In genomic region chr7:5634107-5634950, GRCh38 we compare ENCODE assay signal across 7 cellular contexts. TPM values are rescaled to one million over a fixed set of nuclear protein-coding genes. Genes with fewer than 3 reads are reported as not detected.
A peak's percentile ranks its signal among the peaks of the same experiment; 100 is the strongest.
DNase-seq lines count a peak whose midpoint lies in the region; ATAC-seq and TF ChIP-seq lines count a peak whose summit lies in the region.

No MANE protein-coding gene starts in this region.

- H3K27me3 ChIP-seq in brain microvascular endothelial cell (replicated peaks), result no peaks in the 10 kb centered on the region
- no peaks in the 10 kb centered on the region for H3K27me3 ChIP-seq in testis

- TF ChIP-seq POLR2A in testis (IDR thresholded peaks at IDR 0.05), result no peak

- H3K4me3 ChIP-seq in brain microvascular endothelial cell (ENCODE audit: low read depth, low read length) (no peak overlapping the region), testis (no peak overlapping the region)

- in situ Hi-C loops in brain microvascular endothelial cell (cut with HindIII; ENCODE audit: low pct_ligation_motif_present, low sequenced_read_pairs), result no loop called here

- TF ChIP-seq EP300 in Ishikawa (IDR thresholded peaks at IDR 0.05; ENCODE audit: borderline replicate concordance), result no peak

- H3K36me3 ChIP-seq in brain microvascular endothelial cell (replicated peaks), result peaks cover 11% of the 10 kb centered on the region
- H3K36me3 ChIP-seq in testis (ENCODE audit: low read depth, missing control alignments), result no peaks in the 10 kb centered on the region

- H3K27ac ChIP-seq in brain microvascular endothelial cell, result peak overlapping the region; percentile 72
- peak overlapping the region; percentile 10 to 69 for H3K27ac ChIP-seq in testis

- intact Hi-C loops in left colon (cut with DNase I, micrococcal nuclease), result no loop called here
- intact Hi-C loops in testis (cut with DNase I; ENCODE audit: low total_unique reads), result no loop called here

- no peaks in the 10 kb centered on the region for H3K9me3 ChIP-seq in testis

- TF ChIP-seq CTCF in brain microvascular endothelial cell (IDR thresholded peaks at IDR 0.05; ENCODE audit: low read depth, low read length, missing control alignments), result no peak
- TF ChIP-seq CTCF in testis (IDR thresholded peaks at IDR 0.05), result no peak

- peak; percentile 70 for ATAC-seq in left colon
- ATAC-seq in GM18517 (IDR thresholded peaks at IDR 0.05; ENCODE audit: unreplicated experiment), result no peak

- WGBS in testis, 2 donors, result 43 to 53% methylated on average over 11 to 12 of the region's 12 CpGs

- no peak for TF ChIP-seq RAD21 in Ishikawa (IDR thresholded peaks at IDR 0.05; ENCODE audit: low read depth)

- peaks cover 60% of the 10 kb centered on the region for H3K4me1 ChIP-seq in testis

- DNase-seq in brain microvascular endothelial cell, result peak; percentile 43
- DNase-seq in left colon, result peak; percentile 61 to 76
- peak; percentile 77 for DNase-seq in testis
- DNase-seq in T-helper 9 cell, result no peak
- no peak for DNase-seq in NOMO-1 (lab: John Stamatoyannopoulos, UW; ENCODE audit: unreplicated experiment in 2 of 2)

TF ChIP-seq in Ishikawa, 13 proteins besides CTCF, POLR2A, EP300 and RAD21:
- no peak for TF ChIP-seq FOXM1 (IDR thresholded peaks at IDR 0.05; ENCODE audit: borderline replicate concordance, low read depth)
- TF ChIP-seq TAF1 (IDR thresholded peaks at IDR 0.05; ENCODE audit: low read depth), result no peak
- peak; percentile 61; the same call in 1 of the 2 replicates for TF ChIP-seq MAX (IDR thresholded peaks at IDR 0.05)
- no peak; the same call in 1 of the 2 replicates for TF ChIP-seq ZBTB7A (IDR thresholded peaks at IDR 0.05; ENCODE audit: low read depth)
- TF ChIP-seq, protein P1, sequence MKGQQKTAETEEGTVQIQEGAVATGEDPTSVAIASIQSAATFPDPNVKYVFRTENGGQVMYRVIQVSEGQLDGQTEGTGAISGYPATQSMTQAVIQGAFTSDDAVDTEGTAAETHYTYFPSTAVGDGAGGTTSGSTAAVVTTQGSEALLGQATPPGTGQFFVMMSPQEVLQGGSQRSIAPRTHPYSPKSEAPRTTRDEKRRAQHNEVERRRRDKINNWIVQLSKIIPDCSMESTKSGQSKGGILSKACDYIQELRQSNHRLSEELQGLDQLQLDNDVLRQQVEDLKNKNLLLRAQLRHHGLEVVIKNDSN (IDR thresholded peaks at IDR 0.05), result peak; percentile 68
- no peak for TF ChIP-seq CEBPB (IDR thresholded peaks at IDR 0.05)
- TF ChIP-seq NFIC (IDR thresholded peaks at IDR 0.05), result no peak
TF ChIP-seq in Ishikawa: peak in this region for 2.

RNA-seq across cellular contexts. Expression of gene FSCN1, which starts 41.7 kb away (rescaled TPM):
- 10 to 100 TPM in 1 of 2 donors, 1 to 10 TPM in 1; 4.7 to 10.4 TPM for total RNA-seq in left colon
- 100 to 1,000 TPM; 210 to 293 TPM for total RNA-seq in testis
- 75.5 TPM for polyA plus RNA-seq in testis (ENCODE audit: insufficient read depth, low read depth, low replicate concordance)

Comparison
In these comparisons a context has a peak if more than half of its experiments do, and no peak if none do; other contexts are left out.
1. DNase-seq: peak in brain microvascular endothelial cell (single experiment), left colon (2 of 2) and testis (single experiment); none in T-helper 9 cell (single experiment) and NOMO-1 (0 of 2).
2. RNA of gene FSCN1, which starts 41.7 kb away (total RNA-seq): 210 to 293 TPM in testis; 4.7 to 10.4 TPM in left colon; every median in the first group is over 10 times any median in the second.